In genomic region chr2:127608061-127609011, GRCh38 we compare ENCODE assay signal across 24 cellular contexts. TPM values are rescaled to one million over a fixed set of nuclear protein-coding genes. Genes with fewer than 3 reads are reported as not detected.
DNase-seq lines count a peak whose midpoint lies in the region; ATAC-seq and TF ChIP-seq lines count a peak whose summit lies in the region.
"Had no signal": no experiment of that assay in that cellular context is flagged by ENCODE, and none has a peak within 500 bp of the region (broad histone marks: within the 10 kb centered on the region; RNA-seq: fewer than 3 reads in every experiment).

No MANE protein-coding gene starts in this region.

- no peaks in the 10 kb centered on the region for H3K36me3 Mint-ChIP-seq in activated naive CD4-positive, alpha-beta T cell treated with anti-CD3 and anti-CD28 coated beads for 36 hours (ENCODE audit: low read depth)
- no peaks in the 10 kb centered on the region for H3K36me3 Mint-ChIP-seq in type B pancreatic cell
- H3K36me3 Mint-ChIP-seq: activated CD4-positive, alpha-beta memory T cell treated with anti-CD3 and anti-CD28 coated beads for 36 hours; immature natural killer cell had no signal

- peak; percentile 3 for DNase-seq in activated naive CD4-positive, alpha-beta T cell treated with anti-CD3 and anti-CD28 coated beads for 36 hours
- DNase-seq in activated naive CD4-positive, alpha-beta T cell treated with anti-CD3 and anti-CD28 coated beads, Interleukin-2, amount 50 U/mL, for 16 hours = no peak
- DNase-seq in RWPE2 (ENCODE audit: low spot score) (peak; percentile 58), lower lobe of right lung (peak; percentile 31), type B pancreatic cell (ENCODE audit: extremely low spot score, unreplicated experiment) (peak; percentile 60)
- DNase-seq: activated B cell treated with CpG ODN at 0.5 μM for 24 hours; activated CD4-positive, alpha-beta memory T cell treated with anti-CD3 and anti-CD28 coated beads for 36 hours; activated naive CD4-positive, alpha-beta T cell treated with Interleukin-2 at 50 U/mL for 16 hours; activated T-cell treated with anti-CD3 and anti-CD28 coated beads for 4 hours; Calu3; caudate nucleus; heart right ventricle; immature natural killer cell; NCI-H2171 treated with DMSO at 0.1 percent for 48 hours; NCI-H526 treated with DMSO at 0.1 percent for 48 hours; stimulated activated CD4-positive, alpha-beta T cell treated with anti-CD3 and anti-CD28 coated beads, Interleukin-4, amount 100 ng/mL, for 1 hour; stimulated activated naive CD8-positive, alpha-beta T cell treated with anti-CD3 and anti-CD28 coated beads, Interleukin-15, Interleukin-2, amounts not matched to agents 100 U/mL and 50 U/mL, for 24 hours; T1000 had no signal

- H3K4me1 ChIP-seq in RWPE2 (ENCODE audit: insufficient read depth, poor library complexity, severe bottlenecking) = no peaks in the 10 kb centered on the region
- H3K4me1 ChIP-seq in lower lobe of right lung = no peaks in the 10 kb centered on the region
- H3K4me1 ChIP-seq: heart right ventricle had no signal

- TF ChIP-seq CTCF in RWPE2 (IDR thresholded peaks at IDR 0.05; ENCODE audit: poor library complexity, severe bottlenecking) (no peak), lower lobe of right lung (IDR thresholded peaks at IDR 0.05) (no peak), type B pancreatic cell (conservative IDR thresholded peaks at IDR 0.05) (no peak)

- H3K9me3 ChIP-seq in RWPE2 (ENCODE audit: severe bottlenecking) (peaks cover 3% of the 10 kb centered on the region), lower lobe of right lung (peaks cover 7% of the 10 kb centered on the region)

- no peak for ATAC-seq in RWPE2 (ENCODE audit: low read depth)
- no peak for ATAC-seq in lower lobe of right lung
- no peak for ATAC-seq in GM19023 (IDR thresholded peaks at IDR 0.05; ENCODE audit: unreplicated experiment)
- no peak for ATAC-seq in GM21717 (IDR thresholded peaks at IDR 0.05; ENCODE audit: unreplicated experiment)
- no peak for ATAC-seq in HG02798 (IDR thresholded peaks at IDR 0.05; ENCODE audit: poor library complexity, unreplicated experiment)
- ATAC-seq: HCT116; heart right ventricle; stimulated activated naive CD8-positive, alpha-beta T cell treated with anti-CD3 and anti-CD28 coated beads, Interleukin-15, Interleukin-2, amounts not matched to agents 100 U/mL and 50 U/mL, for 24 hours had no signal

- H3K4me3 ChIP-seq in RWPE2 (ENCODE audit: severe bottlenecking) (no peak overlapping the region), lower lobe of right lung (no peak overlapping the region)
- H3K4me3 ChIP-seq: dorsolateral prefrontal cortex, heart right ventricle had no signal

- H3K27me3 ChIP-seq in RWPE2 (ENCODE audit: insufficient read depth, poor library complexity, severe bottlenecking) = no peaks in the 10 kb centered on the region
- H3K27me3 ChIP-seq in lower lobe of right lung (ENCODE audit: low read depth) = no peaks in the 10 kb centered on the region
- H3K27me3 ChIP-seq: dorsolateral prefrontal cortex, heart right ventricle had no signal

- H3K27ac ChIP-seq in RWPE2 (ENCODE audit: poor library complexity, severe bottlenecking) = no peak overlapping the region
- H3K27ac ChIP-seq in lower lobe of right lung = no peak overlapping the region
- H3K27ac ChIP-seq: dorsolateral prefrontal cortex, heart right ventricle, KMS-11 had no signal

- H3K4me1 Mint-ChIP-seq in activated naive CD4-positive, alpha-beta T cell treated with anti-CD3 and anti-CD28 coated beads for 36 hours (ENCODE audit: low read depth) = peaks cover 7% of the 10 kb centered on the region
- no peaks in the 10 kb centered on the region for H3K4me1 Mint-ChIP-seq in type B pancreatic cell (ENCODE audit: unreplicated experiment)
- H3K4me1 Mint-ChIP-seq: immature natural killer cell had no signal

- H3K27me3 Mint-ChIP-seq in activated naive CD4-positive, alpha-beta T cell treated with anti-CD3 and anti-CD28 coated beads for 36 hours (ENCODE audit: low read depth) = no peaks in the 10 kb centered on the region
- peaks cover 3% of the 10 kb centered on the region for H3K27me3 Mint-ChIP-seq in type B pancreatic cell
- H3K27me3 Mint-ChIP-seq: activated B cell treated with CpG ODN at 0.5 μM for 24 hours had no signal

- H3K9me3 Mint-ChIP-seq in activated naive CD4-positive, alpha-beta T cell treated with anti-CD3 and anti-CD28 coated beads for 36 hours = peaks cover 7% of the 10 kb centered on the region
- peaks cover 8% of the 10 kb centered on the region for H3K9me3 Mint-ChIP-seq in type B pancreatic cell
- H3K9me3 Mint-ChIP-seq: immature natural killer cell had no signal

- CTCF ChIA-PET in activated naive CD4-positive, alpha-beta T cell treated with anti-CD3 and anti-CD28 coated beads for 36 hours (lab: Charles Lee) = interaction anchor here (0.8 to 2.2 kb wide), 2 partner anchors 17 to 45 kb away, joined by 4 to 6 read pairs; no protein-coding TSS in a partner anchor

- no peak overlapping the region for H3K4me3 Mint-ChIP-seq in activated naive CD4-positive, alpha-beta T cell treated with anti-CD3 and anti-CD28 coated beads for 36 hours
- no peak overlapping the region for H3K4me3 Mint-ChIP-seq in type B pancreatic cell
- H3K4me3 Mint-ChIP-seq: activated B cell treated with CpG ODN at 0.5 μM for 24 hours; activated CD4-positive, alpha-beta memory T cell treated with anti-CD3 and anti-CD28 coated beads for 36 hours; immature natural killer cell had no signal

- H3K27ac Mint-ChIP-seq in activated naive CD4-positive, alpha-beta T cell treated with anti-CD3 and anti-CD28 coated beads for 36 hours = no peak overlapping the region
- no peak overlapping the region for H3K27ac Mint-ChIP-seq in type B pancreatic cell
- H3K27ac Mint-ChIP-seq: activated B cell treated with CpG ODN at 0.5 μM for 24 hours; activated CD4-positive, alpha-beta memory T cell treated with anti-CD3 and anti-CD28 coated beads for 36 hours; immature natural killer cell had no signal

- H3K36me3 ChIP-seq in RWPE2 (ENCODE audit: low read depth) (no peaks in the 10 kb centered on the region), lower lobe of right lung (no peaks in the 10 kb centered on the region)
- H3K36me3 ChIP-seq: heart right ventricle had no signal

- intact Hi-C loops in activated naive CD4-positive, alpha-beta T cell treated with anti-CD3 and anti-CD28 coated beads for 36 hours (cut with micrococcal nuclease) = no loop called here
- intact Hi-C loops in lower lobe of right lung (cut with DNase I) = no loop called here

RNA-seq across cellular contexts. Expression of gene GPR17, which starts 37.6 kb away (rescaled TPM):
- total RNA-seq in activated naive CD4-positive, alpha-beta T cell treated with anti-CD3 and anti-CD28 coated beads for 36 hours = not detected
- total RNA-seq in lower lobe of right lung (0.18 TPM), type B pancreatic cell (ENCODE audit: low replicate concordance) (0.19 TPM in 1 of 2 replicates, not detected in the other)
- total RNA-seq: activated B cell treated with CpG ODN at 0.5 μM for 24 hours; activated CD4-positive, alpha-beta memory T cell treated with anti-CD3 and anti-CD28 coated beads for 36 hours; Calu3 had no signal
